In genomic region chrX:107776649-107777535, GRCh38 we compare ENCODE assay signal across 8 cellular contexts. TPM values are rescaled to one million over a fixed set of nuclear protein-coding genes. Genes with fewer than 3 reads are reported as not detected.
A peak's percentile ranks its signal among the peaks of the same experiment; 100 is the strongest.
DNase-seq lines count a peak whose midpoint lies in the region; ATAC-seq lines count a peak whose summit lies in the region.

No MANE protein-coding gene starts in this region.

- H3K9me3 ChIP-seq in NT2/D1 (ENCODE audit: insufficient read depth, low read length) (no peaks in the 10 kb centered on the region), mononuclear cell (ENCODE audit: low read depth, low read length) (no peaks in the 10 kb centered on the region)

- no peak overlapping the region for H3K27ac ChIP-seq in epithelial cell of prostate

- H3K9ac ChIP-seq in NT2/D1 (ENCODE audit: insufficient read length, low read depth): peak overlapping the region; percentile 14

- peaks cover 9% of the 10 kb centered on the region for H3K4me1 ChIP-seq in NT2/D1 (ENCODE audit: insufficient read depth, insufficient read length)
- peaks cover 18% of the 10 kb centered on the region for H3K4me1 ChIP-seq in mononuclear cell (ENCODE audit: insufficient read depth, low read length)

- H3K4me3 ChIP-seq in NT2/D1 (ENCODE audit: insufficient read length, low read depth) (peak overlapping the region; percentile 42), mononuclear cell (ENCODE audit: low read length) (peak overlapping the region; percentile 39)

- peak; percentile 60 for DNase-seq in COLO829 (ENCODE audit: low spot score)
- peak in 72 of 76 experiments; percentile 2 to 82 (median 55) for DNase-seq in HUDEP-2 (lab: John Stamatoyannopoulos, UW; ENCODE audit: unreplicated experiment in 76 of 76)
- peak; percentile 78 for DNase-seq in NT2/D1 (ENCODE audit: low read depth, low spot score)
- DNase-seq in activated CD8-positive, alpha-beta memory T cell treated with anti-CD3 and anti-CD28 coated beads, Interleukin-2, amount 50 U/mL, for 4 hours: peak; percentile 76
- peak; percentile 26 for DNase-seq in epithelial cell of prostate (ENCODE audit: low read depth, low spot score)
- peak; percentile 41 to 46 for DNase-seq in stimulated activated CD8-positive, alpha-beta memory T cell treated with anti-CD3 and anti-CD28 coated beads, Interleukin-2, amount 100 ng/mL, for 1 hour (ENCODE audit: low read depth in 2 of 2)

- H3K36me3 ChIP-seq in NT2/D1 (ENCODE audit: insufficient read depth, insufficient read length, low read length): no peaks in the 10 kb centered on the region

- peaks cover 35% of the 10 kb centered on the region for H3K27me3 ChIP-seq in NT2/D1 (ENCODE audit: insufficient read depth, insufficient read length)
- H3K27me3 ChIP-seq in mononuclear cell (ENCODE audit: insufficient read depth, low read length): peaks cover 4% of the 10 kb centered on the region

- ATAC-seq in GM21367 (IDR thresholded peaks at IDR 0.05; ENCODE audit: unreplicated experiment): peak; percentile 82

RNA-seq across cellular contexts. Expression of gene NCBP2L, which starts 0.6 kb away (rescaled TPM):
- 0.21 TPM for total RNA-seq in mononuclear cell

RNA-seq across cellular contexts. Expression of gene TSC22D3, which starts 1.3 kb away (rescaled TPM):
- total RNA-seq in mononuclear cell: 1,104 TPM

RNA-seq across cellular contexts. Expression of gene MID2, which starts 48.8 kb away (rescaled TPM):
- total RNA-seq in mononuclear cell: 17.6 TPM

Comparison
In these comparisons a context has a peak if more than half of its experiments do, and no peak if none do; other contexts are left out.
1. DNase-seq: peak in every context shown above with its lines; median percentile 78 in NT2/D1; 76 in activated CD8-positive, alpha-beta memory T cell treated with anti-CD3 and anti-CD28 coated beads, Interleukin-2, amount 50 U/mL, for 4 hours; 60 in COLO829; 55 in HUDEP-2; 44 in stimulated activated CD8-positive, alpha-beta memory T cell treated with anti-CD3 and anti-CD28 coated beads, Interleukin-2, amount 100 ng/mL, for 1 hour; 26 in epithelial cell of prostate.